19 cellular contexts compared by ENCODE assay signal in the genomic region with DNA sequence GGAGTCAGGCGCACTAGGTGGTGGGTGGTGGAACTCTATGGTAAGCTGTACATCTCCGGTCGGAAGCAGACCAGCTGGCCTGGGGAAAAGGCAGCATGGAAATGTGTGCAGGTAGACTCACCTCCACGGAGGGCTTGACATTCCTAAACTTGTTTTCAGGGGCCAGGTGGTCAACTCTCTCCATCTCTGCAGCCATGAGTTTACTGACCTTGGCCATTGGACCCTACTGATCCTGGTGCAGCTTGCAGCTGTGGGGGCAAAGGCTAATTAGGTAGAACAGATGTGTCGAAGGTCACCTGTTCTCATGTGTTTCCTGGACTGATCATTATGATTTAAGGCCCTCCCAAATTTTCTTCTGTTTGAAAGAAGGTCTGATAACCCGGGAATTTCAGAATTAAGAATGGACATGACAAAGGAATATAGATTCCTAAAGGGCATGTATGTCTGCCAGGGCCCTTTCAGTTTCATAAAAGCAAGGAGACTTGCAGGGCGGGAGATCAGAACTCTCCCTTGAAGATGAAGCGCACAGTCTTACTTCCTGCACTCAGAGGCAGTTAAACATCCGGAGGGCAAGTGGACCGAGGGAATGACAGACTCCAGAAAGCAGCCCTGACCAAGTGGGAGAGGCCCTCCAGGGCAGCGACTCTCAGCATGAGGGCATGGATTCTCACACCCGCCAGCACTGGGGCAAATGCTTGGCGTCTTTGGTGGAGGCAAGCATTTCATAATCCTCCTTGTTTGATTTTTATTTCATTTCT. TPM values are rescaled to one million over a fixed set of nuclear protein-coding genes. Genes with fewer than 3 reads are reported as not detected.
DNase-seq lines count a peak whose midpoint lies in the region; ATAC-seq, FAIRE-seq and TF ChIP-seq lines count a peak whose summit lies in the region.
"Had no signal": no experiment of that assay in that cellular context is flagged by ENCODE, and none has a peak within 500 bp of the region (broad histone marks: within the 10 kb centered on the region; RNA-seq: fewer than 3 reads in every experiment).

No MANE protein-coding gene starts in this region.

- H3K56ac ChIP-seq in H9 (ENCODE audit: insufficient read length, low read depth, low read length) (peak overlapping the region; percentile 27), H1 (replicated peaks; ENCODE audit: insufficient read length, low read depth, low read length) (no peak overlapping the region)

- H3K79me1 ChIP-seq in H9 (ENCODE audit: insufficient read depth, low read depth, low read length, poor library complexity, severe bottlenecking): no peaks in the 10 kb centered on the region
- no peaks in the 10 kb centered on the region; the same call in 1 of the 2 replicates for H3K79me1 ChIP-seq in H1 (ENCODE audit: low read depth, low read length)

- H3K18ac ChIP-seq in H9 (ENCODE audit: insufficient read length, low read depth, low read length): no peak overlapping the region
- no peak overlapping the region for H3K18ac ChIP-seq in H1 (ENCODE audit: extremely low read depth, low read length)

- CTCF ChIA-PET in H1 (lab: Charles Lee; ENCODE audit: partially characterized antibody): interaction anchor here (0.6 to 12.8 kb wide), 24 partner anchors 8 to 308 kb away, joined by 3 to 207 read pairs (median 4); no protein-coding TSS in a partner anchor
- CTCF ChIA-PET in Caco-2 (lab: Charles Lee): no interaction called here

- H4K20me1 ChIP-seq in H9 (ENCODE audit: control insufficient read depth, insufficient read depth, insufficient read length) (no peaks in the 10 kb centered on the region), H1 (replicated peaks in 1 of 2; ENCODE audit: control insufficient read depth in 1 of 2, insufficient read depth in 2 of 2, low read length in 2 of 2) (no peaks in the 10 kb centered on the region), neural progenitor cell (ENCODE audit: low read depth) (no peaks in the 10 kb centered on the region)

- peaks cover 46% of the 10 kb centered on the region for H3K4me1 Mint-ChIP-seq in activated T-cell treated with anti-CD3 and anti-CD28 coated beads, Interleukin-2, amount 50 U/mL, for 24 hours (ENCODE audit: low read depth)
- peaks cover 30 to 34% of the 10 kb centered on the region in 2 experiments for H3K4me1 Mint-ChIP-seq in H9
- H3K4me1 Mint-ChIP-seq in neural progenitor cell: peaks cover 23% of the 10 kb centered on the region
- peaks cover 6% of the 10 kb centered on the region for H3K4me1 Mint-ChIP-seq in Caco-2 (ENCODE audit: low read depth, unreplicated experiment)

- H3K36me3 ChIP-seq in H1 (ENCODE audit: control insufficient read depth in 2 of 4, insufficient read depth in 4 of 4, low read length in 3 of 4) (no peaks in the 10 kb centered on the region), neural progenitor cell (no peaks in the 10 kb centered on the region), BE2C (no peaks in the 10 kb centered on the region), Caco-2 (ENCODE audit: control insufficient read depth, insufficient read depth, low read length) (no peaks in the 10 kb centered on the region; the same call in 1 of the 2 replicates)
- H3K36me3 ChIP-seq: brain microvascular endothelial cell, ovary had no signal

- H3K79me2 ChIP-seq in H9 (ENCODE audit: insufficient read depth, low read length): no peaks in the 10 kb centered on the region
- no peaks in the 10 kb centered on the region for H3K79me2 ChIP-seq in H1 (ENCODE audit: control insufficient read depth in 1 of 2, insufficient read depth in 2 of 2, low read length in 2 of 2)
- H3K79me2 ChIP-seq in neural progenitor cell (ENCODE audit: low read depth): no peaks in the 10 kb centered on the region

- no peak overlapping the region for H3K4me3 Mint-ChIP-seq in activated T-cell treated with anti-CD3 and anti-CD28 coated beads, Interleukin-2, amount 50 U/mL, for 24 hours
- no peak overlapping the region for H3K4me3 Mint-ChIP-seq in H9
- H3K4me3 Mint-ChIP-seq in neural progenitor cell: peak overlapping the region; percentile 21
- H3K4me3 Mint-ChIP-seq in Caco-2 (ENCODE audit: unreplicated experiment): no peak overlapping the region
- H3K4me3 Mint-ChIP-seq: stimulated activated naive CD8-positive, alpha-beta T cell treated with anti-CD3 and anti-CD28 coated beads, Interleukin-15, Interleukin-2, amounts not matched to agents 100 ng/mL and 50 ng/mL, for 24 hours had no signal

- peak overlapping the region; percentile 2 for H4K91ac ChIP-seq in H9 (ENCODE audit: insufficient read length, low read depth, low read length)
- no peak overlapping the region for H4K91ac ChIP-seq in H1 (replicated peaks; ENCODE audit: insufficient read length, low read length)

- H2AK5ac ChIP-seq in H9 (ENCODE audit: insufficient read length, low read length) (no peak overlapping the region), H1 (ENCODE audit: low read depth, low read length) (no peak overlapping the region)

- H3F3A ChIP-seq in neural progenitor cell (ENCODE audit: low read depth): no peaks in the 10 kb centered on the region

- H3K4ac ChIP-seq in H9 (ENCODE audit: low read depth, low read length) (no peak overlapping the region), H1 (replicated peaks; ENCODE audit: insufficient read length, low read depth, low read length) (no peak overlapping the region)

- H3K4me1 ChIP-seq in H9 (ENCODE audit: insufficient read depth, low read length): no peaks in the 10 kb centered on the region
- H3K4me1 ChIP-seq in H1 (replicated peaks in 1 of 4; ENCODE audit: control insufficient read depth in 3 of 4, insufficient read depth in 4 of 4, low read length in 3 of 4): peaks cover 0 to 3% (median 2%) of the 10 kb centered on the region in 4 experiments; a peak in 5 of 7 replicates
- H3K4me1 ChIP-seq in neural progenitor cell: peaks cover 12% of the 10 kb centered on the region
- H3K4me1 ChIP-seq in BE2C: no peaks in the 10 kb centered on the region
- H3K4me1 ChIP-seq in Caco-2: peaks cover 9% of the 10 kb centered on the region

- H3K23me2 ChIP-seq in H9 (ENCODE audit: insufficient read length, low read depth, low read length, poor library complexity, severe bottlenecking) (no peaks in the 10 kb centered on the region), H1 (ENCODE audit: low read depth, low read length) (no peaks in the 10 kb centered on the region)

- H2BK5ac ChIP-seq in H9 (ENCODE audit: insufficient read length, low read length) (no peak overlapping the region), H1 (ENCODE audit: low read depth, low read length) (0 out of 2 replicates have a peak overlapping the region, but pooled peaks have one; percentile 9)

- no peak for DNase-seq in activated T-cell treated with anti-CD3 and anti-CD28 coated beads, Interleukin-2, amount 50 U/mL, for 24 hours
- no peak for DNase-seq in activated T-cell treated with anti-CD3 and anti-CD28 coated beads, Interleukin-2, amount 50 U/mL, for 48 hours
- DNase-seq in H9: no peak
- DNase-seq in H1 (ENCODE audit: low read depth in 1 of 2, low spot score in 2 of 2): no peak
- DNase-seq in neural progenitor cell (ENCODE audit: low spot score): no peak
- no peak for DNase-seq in BE2C
- DNase-seq in Caco-2: no peak
- no peak for DNase-seq in Right ventricle myocardium superior
- DNase-seq: ACHN; brain microvascular endothelial cell; EL; hypothalamus; NCI-H1694; NCI-H345; NK-92 treated with Interleukin-12 subunit alpha and Interleukin-12 subunit beta, amount 100 ng/mL, for 24 hours; ovary had no signal

- no peak overlapping the region for H4K5ac ChIP-seq in H9 (ENCODE audit: insufficient read length, low read depth, low read length)
- H4K5ac ChIP-seq in H1 (ENCODE audit: insufficient read length, low read depth, low read length): no peak overlapping the region

- TF ChIP-seq CTCF in H9 (conservative IDR thresholded peaks at IDR 0.05): no peak
- no peak for TF ChIP-seq CTCF in H1 (IDR thresholded peaks at IDR 0.05; ENCODE audit: control extremely low read depth in 1 of 3, insufficient read depth in 1 of 3, low read depth in 1 of 3, low read length in 3 of 3)
- no peak for TF ChIP-seq CTCF in neural progenitor cell (IDR thresholded peaks at IDR 0.05)
- TF ChIP-seq CTCF in BE2C (IDR thresholded peaks at IDR 0.05; ENCODE audit: low read depth, low read length): no peak
- TF ChIP-seq CTCF in Caco-2 (IDR thresholded peaks at IDR 0.05; ENCODE audit: insufficient read depth in 1 of 2, low read depth in 1 of 2, low read length in 1 of 2, severe bottlenecking in 1 of 2, unreplicated experiment in 1 of 2): no peak

- no peak for FAIRE-seq in H1 (lab: Jason Lieb, UNC)
- FAIRE-seq: TTC549, urothelium cell line had no signal

- intact Hi-C loops in Caco-2 (cut with micrococcal nuclease; ENCODE audit: unreplicated experiment) (no loop called here), Right ventricle myocardium superior (cut with DNase I) (loop anchor here (5.0 kb wide), 1 partner anchor 158 kb away; no protein-coding TSS in a partner anchor)

- no CpG with 5 or more reads among the region's 13 CpGs for WGBS in H9 (ENCODE audit: extremely low coverage, insufficient read length, low lambda C conversion rate)
- WGBS in H1 (ENCODE audit: extremely low coverage in 1 of 2, insufficient coverage in 1 of 2, insufficient read length in 1 of 2, insufficient replicate concordance in 2 of 2, low coverage in 1 of 2, low lambda C conversion rate in 2 of 2, missing lambda C conversion rate in 1 of 2), 2 experiments: 86% methylated on average over 13 of the region's 13 CpGs; no CpG with 5 or more reads in 1 of the 2 experiments

- H2BK15ac ChIP-seq in H9 (ENCODE audit: low read depth, low read length): no peak overlapping the region
- H2BK15ac ChIP-seq in H1 (ENCODE audit: low read length): peak overlapping the region; percentile 93

- ATAC-seq in Right ventricle myocardium superior (ENCODE audit: poor library complexity): no peak

- TF ChIP-seq EP300 in H1 (IDR thresholded peaks at IDR 0.05; ENCODE audit: borderline replicate concordance in 1 of 2, low read depth in 2 of 2, low read length in 2 of 2): no peak

- no peak overlapping the region for H3K14ac ChIP-seq in H9 (ENCODE audit: insufficient read depth, low read length)
- no peak overlapping the region for H3K14ac ChIP-seq in H1 (ENCODE audit: insufficient read length)

- H3K27ac Mint-ChIP-seq in activated T-cell treated with anti-CD3 and anti-CD28 coated beads, Interleukin-2, amount 50 U/mL, for 24 hours: peak overlapping the region; percentile 76
- H3K27ac Mint-ChIP-seq in H9 (no peak overlapping the region), neural progenitor cell (no peak overlapping the region), Caco-2 (ENCODE audit: unreplicated experiment) (no peak overlapping the region)
- H3K27ac Mint-ChIP-seq: stimulated activated naive CD8-positive, alpha-beta T cell treated with anti-CD3 and anti-CD28 coated beads, Interleukin-15, Interleukin-2, amounts not matched to agents 100 ng/mL and 50 ng/mL, for 24 hours had no signal

- no peaks in the 10 kb centered on the region for H3K9me3 Mint-ChIP-seq in activated T-cell treated with anti-CD3 and anti-CD28 coated beads, Interleukin-2, amount 50 U/mL, for 24 hours
- H3K9me3 Mint-ChIP-seq in H9 (no peaks in the 10 kb centered on the region), neural progenitor cell (peaks cover 4% of the 10 kb centered on the region), Caco-2 (ENCODE audit: unreplicated experiment) (no peaks in the 10 kb centered on the region)
- H3K9me3 Mint-ChIP-seq: stimulated activated naive CD8-positive, alpha-beta T cell treated with anti-CD3 and anti-CD28 coated beads, Interleukin-15, Interleukin-2, amounts not matched to agents 100 ng/mL and 50 ng/mL, for 24 hours had no signal

- H3K23ac ChIP-seq in H9 (ENCODE audit: insufficient read length, low read depth, low read length) (no peak overlapping the region), H1 (ENCODE audit: insufficient read length) (no peak overlapping the region)

- no peak overlapping the region for H3T11ph ChIP-seq in H9 (ENCODE audit: low read length)

- no peaks in the 10 kb centered on the region for H3K9me3 ChIP-seq in H9 (ENCODE audit: control insufficient read depth, low read depth, low read length)
- no peaks in the 10 kb centered on the region for H3K9me3 ChIP-seq in H1 (ENCODE audit: insufficient read depth in 2 of 2, low read depth in 1 of 2, low read length in 1 of 2)
- H3K9me3 ChIP-seq in neural progenitor cell (ENCODE audit: low read depth): no peaks in the 10 kb centered on the region
- H3K9me3 ChIP-seq in BE2C: no peaks in the 10 kb centered on the region
- H3K9me3 ChIP-seq in Caco-2: no peaks in the 10 kb centered on the region
- H3K9me3 ChIP-seq: ovary had no signal

- H3K9ac ChIP-seq in H9 (ENCODE audit: extremely low read depth, insufficient read length, low read length) (no peak overlapping the region), H1 (replicated peaks in 1 of 4; ENCODE audit: extremely low read depth in 1 of 4, low read depth in 3 of 4, low read length in 3 of 4) (no peak overlapping the region), neural progenitor cell (no peak overlapping the region)

- TF ChIP-seq POLR2A in H1 (IDR thresholded peaks at IDR 0.05; ENCODE audit: control extremely low read depth in 1 of 2, low read depth in 2 of 2, low read length in 2 of 2): no peak

- H3K27me3 Mint-ChIP-seq in activated T-cell treated with anti-CD3 and anti-CD28 coated beads, Interleukin-2, amount 50 U/mL, for 24 hours: no peaks in the 10 kb centered on the region
- H3K27me3 Mint-ChIP-seq in H9 (ENCODE audit: low read depth) (no peaks in the 10 kb centered on the region; the same call in 1 of the 2 replicates), neural progenitor cell (ENCODE audit: insufficient read depth, low read depth) (no peaks in the 10 kb centered on the region), Caco-2 (ENCODE audit: insufficient read depth, unreplicated experiment) (no peaks in the 10 kb centered on the region)
- H3K27me3 Mint-ChIP-seq: stimulated activated naive CD8-positive, alpha-beta T cell treated with anti-CD3 and anti-CD28 coated beads, Interleukin-15, Interleukin-2, amounts not matched to agents 100 ng/mL and 50 ng/mL, for 24 hours had no signal

- H3K36me3 Mint-ChIP-seq in activated T-cell treated with anti-CD3 and anti-CD28 coated beads, Interleukin-2, amount 50 U/mL, for 24 hours (ENCODE audit: low read depth): no peaks in the 10 kb centered on the region
- H3K36me3 Mint-ChIP-seq in H9 (ENCODE audit: insufficient read depth in 1 of 3, low read depth in 3 of 3): no peaks in the 10 kb centered on the region
- H3K36me3 Mint-ChIP-seq in neural progenitor cell: no peaks in the 10 kb centered on the region
- peaks cover 8% of the 10 kb centered on the region for H3K36me3 Mint-ChIP-seq in Caco-2 (ENCODE audit: insufficient read depth, unreplicated experiment)

- no TSS peak for BruUV-seq in Caco-2 (replicated peaks; lab: Mats Ljungman, UMichigan)

- H3K4me3 ChIP-seq in H1 (ENCODE audit: extremely low read depth in 1 of 4, insufficient read depth in 2 of 4, low read depth in 3 of 4, low read length in 4 of 4) (no peak overlapping the region), neural progenitor cell (no peak overlapping the region), BE2C (ENCODE audit: low read depth, low read length) (no peak overlapping the region), Caco-2 (ENCODE audit: low read depth, low read length) (no peak overlapping the region)
- H3K4me3 ChIP-seq: ovary had no signal

- no peak for TF ChIP-seq RAD21 in H1 (IDR thresholded peaks at IDR 0.05 in 1 of 2, conservative IDR thresholded peaks at IDR 0.05 in 1 of 2; ENCODE audit: low read depth in 2 of 2, low read length in 2 of 2)

- H4K8ac ChIP-seq in H9 (replicated peaks; ENCODE audit: insufficient read length, low read depth, low read length) (no peak overlapping the region), H1 (ENCODE audit: extremely low read depth, insufficient read depth, low read length) (no peak overlapping the region)

- no peak overlapping the region for H3K4me2 ChIP-seq in H9 (ENCODE audit: insufficient read depth, insufficient read length, low read length)
- H3K4me2 ChIP-seq in H1 (ENCODE audit: insufficient read depth in 1 of 2, low read depth in 2 of 2, low read length in 2 of 2): no peak overlapping the region
- no peak overlapping the region for H3K4me2 ChIP-seq in neural progenitor cell

- H3K27ac ChIP-seq in H9 (ENCODE audit: insufficient read length, low read depth, low read length) (no peak overlapping the region), H1 (ENCODE audit: low read depth, low read length) (no peak overlapping the region), neural progenitor cell (no peak overlapping the region)
- H3K27ac ChIP-seq: brain microvascular endothelial cell, ovary had no signal

- H3K27me3 ChIP-seq in H9 (ENCODE audit: insufficient read depth, low read length) (no peaks in the 10 kb centered on the region), H1 (replicated peaks in 1 of 4; ENCODE audit: control insufficient read depth in 3 of 4, extremely low read depth in 1 of 4, insufficient read depth in 3 of 4, low read length in 3 of 4) (no peaks in the 10 kb centered on the region), neural progenitor cell (no peaks in the 10 kb centered on the region), BE2C (no peaks in the 10 kb centered on the region), Caco-2 (replicated peaks; ENCODE audit: control insufficient read depth, insufficient read depth, low read length) (no peaks in the 10 kb centered on the region)
- H3K27me3 ChIP-seq: brain microvascular endothelial cell, ovary had no signal

- POLR2A ChIA-PET in H1 (lab: Charles Lee; ENCODE audit: partially characterized antibody): no interaction called here
- POLR2A ChIA-PET in Caco-2 (lab: Charles Lee): interaction anchor here (0.7 kb wide), 1 partner anchor 413 kb away, joined by 3 read pairs; no protein-coding TSS in a partner anchor

- H2BK20ac ChIP-seq in H9 (ENCODE audit: low read depth, low read length, poor library complexity, severe bottlenecking) (no peak overlapping the region), H1 (ENCODE audit: low read length) (no peak overlapping the region)

- H2AFZ ChIP-seq in H9 (ENCODE audit: low read length) (no peak overlapping the region), H1 (ENCODE audit: low read length) (no peak overlapping the region), neural progenitor cell (replicated peaks) (no peak overlapping the region)

- H2BK12ac ChIP-seq in H9 (ENCODE audit: insufficient read length, low read depth, low read length): no peak overlapping the region
- 0 out of 2 replicates have a peak overlapping the region, but pooled peaks have one; percentile 55 for H2BK12ac ChIP-seq in H1 (ENCODE audit: low read depth, low read length)

- H2BK120ac ChIP-seq in H9 (ENCODE audit: low read depth, low read length, poor library complexity, severe bottlenecking) (no peak overlapping the region), H1 (replicated peaks; ENCODE audit: low read depth, low read length) (no peak overlapping the region)

RNA-seq across cellular contexts. Expression of gene CMTM7, which starts 56.1 kb away (rescaled TPM):
- total RNA-seq in H9 (2021) (20.6 and 23.9 TPM in 2 replicates), neural progenitor cell (ENCODE audit: low replicate concordance) (11.4 and 11.8 TPM in 2 replicates), Caco-2 (2022) (27.0 and 37.8 TPM in 2 replicates), Right ventricle myocardium superior (2.7 TPM)
- 30.6 and 33.3 TPM in 2 replicates for total RNA-seq in H1 (2021; fragmentation: NEBNext Ultra II Directional; extraction: Animal tissue kit (Norgen Biotek cat#: 25700))
- 65.8 and 74.0 TPM in 2 replicates for polyA plus RNA-seq in H1 (2011; rRNA removed)
- polyA plus RNA-seq in H1 (2011; cell fraction: cytosol; rRNA removed): 37.3 TPM
- 48.0 TPM for polyA plus RNA-seq in H1 (2011; cell fraction: nucleus; rRNA removed)
- polyA plus RNA-seq in H1 (2012, experiment 1 of 2): 30.6 to 37.6 TPM (median 31.3 TPM) in 4 replicates
- polyA plus RNA-seq in H1 (2012, experiment 2 of 2): 33.4 TPM
- 35.5 TPM for polyA plus RNA-seq in H1 (2013, experiment 1 of 2)
- polyA plus RNA-seq in H1 (2013, experiment 2 of 2): 39.5 TPM
- 20.8 and 24.3 TPM in 2 replicates for polyA minus RNA-seq in H1 (2011; rRNA and poly(A)+ RNA removed)
- polyA minus RNA-seq in H1 (2011; cell fraction: cytosol; rRNA and poly(A)+ RNA removed): 16.1 TPM
- polyA minus RNA-seq in H1 (2011; cell fraction: nucleus; rRNA and poly(A)+ RNA removed): 24.2 TPM
- polyA plus RNA-seq in BE2C (2012; ENCODE audit: insufficient read depth, insufficient read length, low read depth): 15.5 TPM
